Comparison of ENCODE assay signal across 8 cellular contexts in the genomic region with DNA sequence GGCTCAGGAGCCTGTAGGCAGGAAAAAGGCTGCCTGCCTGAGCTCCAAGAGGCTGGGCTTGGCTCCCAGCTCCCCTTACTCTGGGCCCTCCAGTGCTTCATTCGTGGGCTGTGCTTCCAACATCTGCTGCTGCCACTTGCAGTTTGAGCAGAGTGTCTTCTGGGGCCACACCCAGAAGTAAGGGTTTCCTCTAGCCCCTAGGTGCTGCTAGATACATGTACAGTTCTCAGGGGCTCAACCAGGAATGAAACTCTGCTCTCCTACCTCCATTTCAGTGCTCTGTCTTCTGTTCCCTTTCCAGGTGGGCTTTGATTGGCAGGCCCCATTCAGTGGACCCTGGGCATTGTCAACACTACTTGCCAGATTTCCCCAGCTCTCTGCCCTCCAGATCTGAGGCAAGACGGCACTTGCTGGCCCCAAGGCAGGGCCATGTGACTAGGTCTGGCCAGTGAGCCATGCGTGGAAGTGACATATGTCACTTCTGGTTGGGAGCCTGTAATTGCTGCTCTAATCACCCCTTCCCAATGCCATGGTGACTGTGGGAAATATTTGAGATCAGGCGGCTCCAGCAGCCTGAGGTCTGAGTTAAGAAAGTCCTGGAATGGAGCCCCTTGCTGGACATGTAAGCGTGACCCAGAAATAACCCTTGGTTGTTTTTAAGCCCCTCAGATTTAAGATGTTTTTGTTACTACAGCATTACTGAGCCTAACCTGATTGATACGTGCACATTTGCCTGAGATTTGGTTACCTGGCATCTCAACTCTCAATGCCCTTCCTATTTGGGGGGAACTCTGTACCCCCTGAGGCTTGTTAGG. TPM values are rescaled to one million over a fixed set of nuclear protein-coding genes. Genes with fewer than 3 reads are reported as not detected.
DNase-seq lines count a peak whose midpoint lies in the region; ATAC-seq and TF ChIP-seq lines count a peak whose summit lies in the region.

No MANE protein-coding gene starts in this region.

- peak overlapping the region; percentile 32 for H2BK120ac ChIP-seq in trophoblast cell (ENCODE audit: insufficient read depth, low read length, poor library complexity)

- peak overlapping the region; percentile 20 for H4K12ac ChIP-seq in trophoblast cell (ENCODE audit: low read depth, low read length)

- H3K36me3 ChIP-seq in adipocyte (ENCODE audit: control insufficient read depth, insufficient read depth, low read length, severe bottlenecking) (no peaks in the 10 kb centered on the region), trophoblast cell (ENCODE audit: control insufficient read depth in 1 of 2, insufficient read depth in 2 of 2, low read length in 2 of 2) (no peaks in the 10 kb centered on the region), transverse colon (no peaks in the 10 kb centered on the region)

- H3K18ac ChIP-seq in trophoblast cell (ENCODE audit: low read length): peak overlapping the region; percentile 7

- H3K4me1 ChIP-seq in adipocyte (ENCODE audit: control insufficient read depth, insufficient read depth, low read length) (peaks cover 14% of the 10 kb centered on the region), trophoblast cell (ENCODE audit: control insufficient read depth in 1 of 2, insufficient read depth in 2 of 2, low read length in 2 of 2) (peaks cover 26 to 31% of the 10 kb centered on the region in 2 experiments), transverse colon (no peaks in the 10 kb centered on the region)

- CTCF ChIA-PET in activated CD4-positive, alpha-beta memory T cell treated with anti-CD3 and anti-CD28 coated beads for 36 hours (lab: Charles Lee): interaction anchor here (0.8 to 1.8 kb wide), 2 partner anchors 347 to 686 kb away, joined by 3 to 6 read pairs; no protein-coding TSS in a partner anchor

- no peaks in the 10 kb centered on the region for H3K9me3 Mint-ChIP-seq in activated CD4-positive, alpha-beta memory T cell treated with anti-CD3 and anti-CD28 coated beads for 36 hours

- intact Hi-C loops in transverse colon (cut with DNase I; ENCODE audit: low total_unique reads): no loop called here
- intact Hi-C loops in activated CD4-positive, alpha-beta memory T cell treated with anti-CD3 and anti-CD28 coated beads for 36 hours (cut with micrococcal nuclease): no loop called here

- no peaks in the 10 kb centered on the region for H3K4me1 Mint-ChIP-seq in activated CD4-positive, alpha-beta memory T cell treated with anti-CD3 and anti-CD28 coated beads for 36 hours (ENCODE audit: low read depth)

- no peak for TF ChIP-seq EP300 in transverse colon (IDR thresholded peaks at IDR 0.05; ENCODE audit: low read depth)

- DNase-seq in adipocyte (ENCODE audit: low read depth) (peak; percentile 56), trophoblast cell (no peak), NOMO-1 treated with dmso at 0.1 percent for 144 hours (lab: John Stamatoyannopoulos, UW; ENCODE audit: unreplicated experiment) (no peak), transverse colon (no peak)
- DNase-seq in activated CD4-positive, alpha-beta T cell treated with anti-CD3 and anti-CD28 coated beads, Interleukin-2, amount 50 U/mL, for 1 hour: no peak
- no peak for DNase-seq in activated CD4-positive, alpha-beta memory T cell treated with anti-CD3 and anti-CD28 coated beads for 36 hours

- H3K4me3 Mint-ChIP-seq in activated CD4-positive, alpha-beta memory T cell treated with anti-CD3 and anti-CD28 coated beads for 36 hours: no peak overlapping the region

- no peaks in the 10 kb centered on the region for H3K9me3 ChIP-seq in adipocyte (ENCODE audit: control insufficient read depth, low read length)
- H3K9me3 ChIP-seq in trophoblast cell (ENCODE audit: insufficient read depth, low read depth, low read length): no peaks in the 10 kb centered on the region
- no peaks in the 10 kb centered on the region for H3K9me3 ChIP-seq in transverse colon

- H3K27me3 Mint-ChIP-seq in activated CD4-positive, alpha-beta memory T cell treated with anti-CD3 and anti-CD28 coated beads for 36 hours: peaks cover 1% of the 10 kb centered on the region

- H3K27ac ChIP-seq in trophoblast cell (ENCODE audit: low read depth, low read length) (no peak overlapping the region), transverse colon (no peak overlapping the region)

- H3K27me3 ChIP-seq in adipocyte (replicated peaks; ENCODE audit: control insufficient read depth, insufficient read depth, low read length) (no peaks in the 10 kb centered on the region), trophoblast cell (ENCODE audit: insufficient read depth, low read length) (no peaks in the 10 kb centered on the region), transverse colon (no peaks in the 10 kb centered on the region)

- in situ Hi-C loops in transverse colon (cut with MboI; ENCODE audit: low pct_ligation_motif_present in 1 of 4, low pct_unique_long_range_greater_than_20kb in 1 of 4, low sequenced_read_pairs in 3 of 4): loop anchor here in 1 of 4 donors (5.0 kb wide), 1 partner anchor 341 kb away; no protein-coding TSS in a partner anchor

- H3K36me3 Mint-ChIP-seq in activated CD4-positive, alpha-beta memory T cell treated with anti-CD3 and anti-CD28 coated beads for 36 hours: no peaks in the 10 kb centered on the region

- H3K4me2 ChIP-seq in trophoblast cell (ENCODE audit: low read length): no peak overlapping the region

- ATAC-seq in GM19025 (IDR thresholded peaks at IDR 0.05; ENCODE audit: low read depth, unreplicated experiment) (peak; percentile 65), HG03103 (IDR thresholded peaks at IDR 0.05; ENCODE audit: low read depth, unreplicated experiment) (peak; percentile 62)

- POLR2A ChIA-PET in activated CD4-positive, alpha-beta memory T cell treated with anti-CD3 and anti-CD28 coated beads for 36 hours (lab: Charles Lee): no interaction called here

- no peak overlapping the region for H3K9ac ChIP-seq in adipocyte (ENCODE audit: low read length)
- no peak overlapping the region for H3K9ac ChIP-seq in trophoblast cell (ENCODE audit: low read length)

- peak overlapping the region; percentile 46 for H4K91ac ChIP-seq in trophoblast cell (ENCODE audit: low read depth, low read length)

- H3K79me1 ChIP-seq in trophoblast cell (ENCODE audit: low read length): peaks cover 13% of the 10 kb centered on the region

- H2AFZ ChIP-seq in trophoblast cell (ENCODE audit: insufficient read depth, low read length, poor library complexity): peak overlapping the region; percentile 4

- no peak overlapping the region for H3K4ac ChIP-seq in trophoblast cell (ENCODE audit: low read depth, low read length)

- peak overlapping the region; percentile 66 for H2BK12ac ChIP-seq in trophoblast cell (ENCODE audit: low read length)

- H3K79me2 ChIP-seq in trophoblast cell (ENCODE audit: control insufficient read depth, insufficient read depth, low read length, poor library complexity): no peaks in the 10 kb centered on the region

- peak overlapping the region; percentile 44 for H4K8ac ChIP-seq in trophoblast cell (ENCODE audit: low read depth, low read length)

- no peak for TF ChIP-seq CTCF in transverse colon (IDR thresholded peaks at IDR 0.05)

- H3K14ac ChIP-seq in trophoblast cell (ENCODE audit: low read length): peak overlapping the region; percentile 24

- H2AK5ac ChIP-seq in trophoblast cell (ENCODE audit: low read length): peak overlapping the region; percentile 11

- no peak overlapping the region for H3K23ac ChIP-seq in trophoblast cell (ENCODE audit: low read length)

- TF ChIP-seq POLR2A in transverse colon (IDR thresholded peaks at IDR 0.05): no peak

- H3K4me3 ChIP-seq in adipocyte (ENCODE audit: low read length) (no peak overlapping the region), trophoblast cell (ENCODE audit: low read depth, low read length) (no peak overlapping the region), transverse colon (no peak overlapping the region)

- H3K27ac Mint-ChIP-seq in activated CD4-positive, alpha-beta memory T cell treated with anti-CD3 and anti-CD28 coated beads for 36 hours: no peak overlapping the region

- H2BK5ac ChIP-seq in trophoblast cell (ENCODE audit: low read depth, low read length, poor library complexity): peak overlapping the region; percentile 25

- WGBS in trophoblast cell (ENCODE audit: extremely low coverage, insufficient coverage, insufficient read length): no CpG with 5 or more reads among the region's 6 CpGs
- WGBS in transverse colon (ENCODE audit: low coverage in 1 of 2), 2 donors: 78% methylated on average over 6 of the region's 6 CpGs; no CpG with 5 or more reads in 1 of the 2 donors

RNA-seq across cellular contexts. Expression of a gene that starts 9.4 kb away (rescaled TPM):
- polyA plus RNA-seq in trophoblast cell (2013): 58.2 and 60.5 TPM in 2 replicates
- total RNA-seq in transverse colon: 10 to 100 TPM in 3 of 4 donors, 1 to 10 TPM in 1; 5.6 to 38.6 (median 26.7) TPM
- 10 to 100 TPM; 23.9 to 28.6 TPM for total RNA-seq in activated CD4-positive, alpha-beta memory T cell treated with anti-CD3 and anti-CD28 coated beads for 36 hours
